Comparison of ENCODE assay signal across 24 cellular contexts in genomic region chr1:2904191-2904590, GRCh38.
"Had no signal": no experiment of that assay in that cellular context is flagged by ENCODE, and none has a peak within 500 bp of the region (broad histone marks: within the 10 kb centered on the region; RNA-seq: fewer than 3 reads in every experiment).

No MANE protein-coding gene starts in this region.

- H3K4me3 ChIP-seq: colonic mucosa, coronary artery, dorsolateral prefrontal cortex, esophagus muscularis mucosa, esophagus squamous epithelium, gastrocnemius medialis, gastroesophageal sphincter, heart left ventricle, heart right ventricle had no signal

- H3K9me3 ChIP-seq: colonic mucosa, esophagus muscularis mucosa, esophagus squamous epithelium, gastrocnemius medialis, gastroesophageal sphincter, heart left ventricle, heart right ventricle had no signal

- DNase-seq: colonic mucosa; cortex of kidney; dermis blood vessel endothelial cell; dorsolateral prefrontal cortex; effector CD4-positive, alpha-beta T cell; effector CD8-positive, alpha-beta T cell; effector memory CD4-positive, alpha-beta T cell; effector memory CD8-positive, alpha-beta T cell; endodermal cell; erythroblast; esophagus squamous epithelium; foreskin fibroblast; foreskin keratinocyte; foreskin melanocyte; gastrocnemius medialis; glutamatergic neuron; head of caudate nucleus; heart left ventricle; heart right ventricle had no signal

- H3K27me3 ChIP-seq: colonic mucosa, foreskin keratinocyte had no signal

- H3K4me1 ChIP-seq: colonic mucosa, foreskin keratinocyte, gastrocnemius medialis, heart left ventricle, heart right ventricle had no signal

- ATAC-seq: effector memory CD8-positive, alpha-beta T cell; esophagus mucosa; foreskin keratinocyte; gastrocnemius medialis; gastroesophageal sphincter; heart left ventricle; heart right ventricle had no signal

- H3K27ac ChIP-seq: colonic mucosa, coronary artery, dorsolateral prefrontal cortex, epithelial cell of prostate, esophagus muscularis mucosa, esophagus squamous epithelium, foreskin keratinocyte, gastrocnemius medialis, gastroesophageal sphincter, heart left ventricle, heart right ventricle had no signal

- H3K36me3 ChIP-seq: colonic mucosa, esophagus muscularis mucosa, esophagus squamous epithelium, gastrocnemius medialis, gastroesophageal sphincter, heart left ventricle, heart right ventricle had no signal
